9 cellular contexts compared by ENCODE assay signal in genomic region chr5:77867194-77867691, GRCh38.
DNase-seq lines count a peak whose midpoint lies in the region; ATAC-seq and TF ChIP-seq lines count a peak whose summit lies in the region.
"Had no signal": no experiment of that assay in that cellular context is flagged by ENCODE, and none has a peak within 500 bp of the region (broad histone marks: within the 10 kb centered on the region; RNA-seq: fewer than 3 reads in every experiment).

No MANE protein-coding gene starts in this region.

- POLR2A ChIA-PET in PC-9 (lab: Charles Lee; ENCODE audit: unreplicated experiment): no interaction called here

- H2BK5ac ChIP-seq in mesendoderm (ENCODE audit: low read length): no peak overlapping the region

- H2AK5ac ChIP-seq in mesendoderm (ENCODE audit: low read length): no peak overlapping the region

- no peaks in the 10 kb centered on the region for H3K9me2 ChIP-seq in PC-9 (ENCODE audit: insufficient read depth)

- no peaks in the 10 kb centered on the region for H3K4me1 ChIP-seq in heart right ventricle
- no peaks in the 10 kb centered on the region for H3K4me1 ChIP-seq in PC-9 (replicated peaks; ENCODE audit: insufficient read depth)
- no peaks in the 10 kb centered on the region for H3K4me1 ChIP-seq in mesendoderm (ENCODE audit: control insufficient read depth, low read depth, low read length)
- H3K4me1 ChIP-seq in transverse colon: no peaks in the 10 kb centered on the region

- CTCF ChIA-PET in PC-9 (lab: Charles Lee): interaction anchor here (0.5 to 0.6 kb wide), 2 partner anchors 153 to 375 kb away, joined by 3 to 5 read pairs; partner anchors contain the start of gene WDR41

- H2AFZ ChIP-seq in PC-9: no peak overlapping the region

- H4K8ac ChIP-seq in mesendoderm (ENCODE audit: low read depth, low read length): no peak overlapping the region

- H4K5ac ChIP-seq in mesendoderm (ENCODE audit: low read length): no peak overlapping the region

- no peak for TF ChIP-seq POLR2A in transverse colon (IDR thresholded peaks at IDR 0.05)

- no peaks in the 10 kb centered on the region for H3K9me3 ChIP-seq in heart right ventricle
- H3K9me3 ChIP-seq in PC-9 (ENCODE audit: insufficient read depth, low read depth): no peaks in the 10 kb centered on the region
- H3K9me3 ChIP-seq in transverse colon: no peaks in the 10 kb centered on the region

- no peaks in the 10 kb centered on the region for H4K20me1 ChIP-seq in PC-9 (ENCODE audit: insufficient read depth)

- 35 to 44% methylated on average over 2 of the region's 2 CpGs for WGBS in heart right ventricle, 2 donors
- WGBS in mesendoderm (ENCODE audit: extremely low coverage, insufficient coverage, low lambda C conversion rate): no CpG with 5 or more reads among the region's 2 CpGs
- 16 to 36% methylated on average over 2 of the region's 2 CpGs for WGBS in transverse colon (ENCODE audit: low coverage in 1 of 2), 2 donors

- no peak overlapping the region for H2BK15ac ChIP-seq in mesendoderm (replicated peaks; ENCODE audit: low read depth)

- H3K27me3 ChIP-seq in heart right ventricle: peaks cover 0 to 12% (median under 1%) of the 10 kb centered on the region in 7 donors
- no peaks in the 10 kb centered on the region for H3K27me3 ChIP-seq in PC-9 (ENCODE audit: insufficient read depth, low read depth)
- H3K27me3 ChIP-seq in mesendoderm (ENCODE audit: insufficient read depth, low read length, poor library complexity): no peaks in the 10 kb centered on the region
- no peaks in the 10 kb centered on the region for H3K27me3 ChIP-seq in transverse colon

- no peak for TF ChIP-seq EP300 in transverse colon (IDR thresholded peaks at IDR 0.05; ENCODE audit: low read depth)

- no peak overlapping the region for H3K9ac ChIP-seq in mesendoderm (ENCODE audit: low read length)

- no TSS peak for BruUV-seq in PC-9 (replicated peaks; lab: Mats Ljungman, UMichigan)

- no peak for ATAC-seq in heart right ventricle
- ATAC-seq in Right ventricle myocardium superior (ENCODE audit: poor library complexity): no peak

- no peak overlapping the region for H3K23ac ChIP-seq in mesendoderm (ENCODE audit: low read length)

- H3K18ac ChIP-seq in mesendoderm (ENCODE audit: low read length): no peak overlapping the region

- H3K79me2 ChIP-seq in PC-9 (ENCODE audit: low read depth): no peaks in the 10 kb centered on the region
- no peaks in the 10 kb centered on the region for H3K79me2 ChIP-seq in mesendoderm (ENCODE audit: control insufficient read depth, insufficient read depth, low read length)

- no peaks in the 10 kb centered on the region for H3F3A ChIP-seq in PC-9 (ENCODE audit: insufficient read depth, low read depth)

- H3K4me3 ChIP-seq in heart right ventricle (no peak overlapping the region), PC-9 (no peak overlapping the region), fibroblast of pulmonary artery (replicated peaks; ENCODE audit: low read depth, low read length) (no peak overlapping the region), mesendoderm (ENCODE audit: low read length) (no peak overlapping the region), transverse colon (no peak overlapping the region)

- H2BK120ac ChIP-seq in mesendoderm (ENCODE audit: low read depth, low read length): no peak overlapping the region

- no peak overlapping the region for H3K4ac ChIP-seq in mesendoderm (ENCODE audit: low read depth, low read length)

- TF ChIP-seq CTCF in heart right ventricle (IDR thresholded peaks at IDR 0.05): peak in 5 of 9 donors; percentile 11 to 34 (median 19)
- TF ChIP-seq CTCF in PC-9 (conservative IDR thresholded peaks at IDR 0.05): peak; percentile 45; the same call in 1 of the 2 replicates
- TF ChIP-seq CTCF in fibroblast of pulmonary artery (IDR thresholded peaks at IDR 0.05; ENCODE audit: low read length, missing control alignments): peak; percentile 44
- TF ChIP-seq CTCF in transverse colon (IDR thresholded peaks at IDR 0.05): peak in 2 of 5 experiments; percentile 11

- in situ Hi-C loops in transverse colon (cut with MboI; ENCODE audit: low pct_ligation_motif_present in 1 of 4, low pct_unique_long_range_greater_than_20kb in 1 of 4, low sequenced_read_pairs in 3 of 4): no loop called here

- H3K27ac ChIP-seq in heart right ventricle (no peak overlapping the region), PC-9 (no peak overlapping the region), mesendoderm (ENCODE audit: low read depth, low read length) (no peak overlapping the region), transverse colon (no peak overlapping the region)

- no peak overlapping the region for H3K4me2 ChIP-seq in PC-9
- H3K4me2 ChIP-seq in mesendoderm (ENCODE audit: low read length): no peak overlapping the region

- no peaks in the 10 kb centered on the region for H3K79me1 ChIP-seq in mesendoderm (ENCODE audit: low read length)

- intact Hi-C loops in heart right ventricle (cut with DNase I) (no loop called here), Right ventricle myocardium superior (cut with DNase I) (no loop called here), PC-9 (cut with micrococcal nuclease; ENCODE audit: unreplicated experiment) (loop anchor here (5.0 kb wide), 1 partner anchor 140 kb away; no protein-coding TSS in a partner anchor), transverse colon (cut with DNase I; ENCODE audit: low total_unique reads) (no loop called here)

- no peak overlapping the region for H3K56ac ChIP-seq in mesendoderm (ENCODE audit: low read length)

- DNase-seq in heart right ventricle (no peak), Right ventricle myocardium superior (no peak), PC-9 (no peak), fibroblast of pulmonary artery (ENCODE audit: low read depth) (peak; percentile 47), activated gamma-delta T cell (lab: John Stamatoyannopoulos, UW) (no peak), mesendoderm (no peak), transverse colon (no peak), LoVo (ENCODE audit: low spot score) (no peak)
- DNase-seq: DMS79 had no signal

- H3K36me3 ChIP-seq in heart right ventricle (no peaks in the 10 kb centered on the region), PC-9 (ENCODE audit: low read depth) (no peaks in the 10 kb centered on the region), mesendoderm (ENCODE audit: control insufficient read depth, insufficient read depth, low read length) (no peaks in the 10 kb centered on the region), transverse colon (no peaks in the 10 kb centered on the region)
